Comparison of ENCODE assay signal across 1 cellular context in the genomic region with DNA sequence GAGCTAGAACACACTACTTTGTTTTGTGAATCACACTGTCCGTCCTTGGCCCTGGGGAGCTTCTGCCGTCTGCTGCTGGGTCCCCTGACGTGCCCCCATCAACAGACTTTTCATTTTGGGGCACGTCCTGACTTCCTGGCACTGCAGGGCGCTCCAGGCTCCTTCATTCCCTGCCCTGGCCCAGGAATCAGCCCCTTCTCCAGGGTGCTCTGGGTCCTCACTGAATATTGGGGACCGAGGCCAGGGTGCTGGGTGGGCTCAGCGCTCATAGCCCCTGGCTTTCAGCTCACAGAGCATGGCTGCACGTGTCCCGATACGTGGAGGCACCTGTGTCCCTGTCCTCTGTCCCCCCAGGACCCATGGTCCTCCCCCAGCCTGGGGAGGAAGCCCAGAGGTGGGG.
TF ChIP-seq lines count a peak whose summit lies in the region.

No MANE protein-coding gene starts in this region.

TF ChIP-seq in K562, 482 proteins besides CTCF, POLR2A, EP300 and RAD21:
- 0 out of 2 replicates have a peak, but pooled peaks have one; percentile 5 for TF ChIP-seq RBFOX2 (IDR thresholded peaks at IDR 0.05; ENCODE audit: low read depth, low read length)
- TF ChIP-seq, protein P1, sequence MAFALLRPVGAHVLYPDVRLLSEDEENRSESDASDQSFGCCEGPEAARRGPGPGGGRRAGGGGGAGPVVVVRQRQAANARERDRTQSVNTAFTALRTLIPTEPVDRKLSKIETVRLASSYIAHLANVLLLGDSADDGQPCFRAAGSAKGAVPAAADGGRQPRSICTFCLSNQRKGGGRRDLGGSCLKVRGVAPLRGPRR (CRISPR knock-in tag; IDR thresholded peaks at IDR 0.05): no peak
TF ChIP-seq in K562: peak in this region for 1.
